8 cellular contexts compared by ENCODE assay signal in the genomic region with DNA sequence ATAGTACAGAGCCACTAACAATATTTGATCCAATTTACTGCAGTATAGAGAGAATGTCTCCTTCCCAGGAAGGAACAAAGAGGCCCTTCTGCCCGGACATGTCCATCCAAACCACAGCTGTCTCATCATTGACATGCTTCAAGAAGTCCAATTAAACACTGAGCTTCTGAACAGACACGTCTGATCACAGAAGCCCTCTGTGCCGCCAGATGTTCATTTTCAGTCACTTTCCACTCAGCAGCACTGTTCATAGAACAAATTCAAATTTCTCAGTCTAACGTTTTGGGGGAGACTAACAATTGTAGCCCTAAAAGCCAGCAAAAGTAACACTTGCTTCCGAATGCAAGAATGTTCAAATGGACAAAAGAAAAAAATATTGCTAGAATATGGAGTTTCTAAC. TPM values are rescaled to one million over a fixed set of nuclear protein-coding genes. Genes with fewer than 3 reads are reported as not detected.
A peak's percentile ranks its signal among the peaks of the same experiment; 100 is the strongest.
DNase-seq lines count a peak whose midpoint lies in the region; ATAC-seq and TF ChIP-seq lines count a peak whose summit lies in the region.

No MANE protein-coding gene starts in this region.

- H3K36me3 ChIP-seq in kidney epithelial cell (ENCODE audit: control insufficient read depth, insufficient read depth, low read length) (no peaks in the 10 kb centered on the region), thoracic aorta (peaks cover 7% of the 10 kb centered on the region)

- H3K4me1 Mint-ChIP-seq in activated T-helper 2 cell treated with anti-CD3 and anti-CD28 coated beads, Interferon-gamma antibody, Interleukin-2, Interleukin-4, amounts not matched to agents 10 μg/mL and 5 μg/mL and 100 μg/mL, durations not matched to agents 14 hours and 24 hours and 36 hours (ENCODE audit: low read depth): peaks cover 39% of the 10 kb centered on the region

- no peaks in the 10 kb centered on the region for H3K9me3 Mint-ChIP-seq in activated T-helper 2 cell treated with anti-CD3 and anti-CD28 coated beads, Interferon-gamma antibody, Interleukin-2, Interleukin-4, amounts not matched to agents 10 μg/mL and 5 μg/mL and 100 μg/mL, durations not matched to agents 14 hours and 24 hours and 36 hours

- DNase-seq in AG08395 (ENCODE audit: low spot score) (peak; percentile 12), HT1080 (ENCODE audit: low read depth) (peak; percentile 20), kidney epithelial cell (ENCODE audit: low read depth) (peak; percentile 35), thoracic aorta (ENCODE audit: low spot score) (no peak), NCI-H128 (lab: John Stamatoyannopoulos, UW; ENCODE audit: unreplicated experiment) (no peak)
- DNase-seq in activated T-helper 2 cell treated with anti-CD3 and anti-CD28 coated beads, Interferon-gamma antibody, Interleukin-2, Interleukin-4, amounts not matched to agents 10 μg/mL and 5 μg/mL and 100 μg/mL, durations not matched to agents 14 hours and 24 hours and 36 hours (ENCODE audit: low spot score): no peak

- no peak for ATAC-seq in thoracic aorta (ENCODE audit: insufficient number of reproducible peaks, low FRiP score, low read depth)
- no peak for ATAC-seq in GM18519 (IDR thresholded peaks at IDR 0.05; ENCODE audit: low FRiP score, unreplicated experiment)
- ATAC-seq in HG02571 (IDR thresholded peaks at IDR 0.05; ENCODE audit: unreplicated experiment): no peak

- H3K27me3 ChIP-seq in kidney epithelial cell (ENCODE audit: control insufficient read depth, insufficient read depth, low read length) (no peaks in the 10 kb centered on the region), thoracic aorta (replicated peaks; ENCODE audit: insufficient read depth) (no peaks in the 10 kb centered on the region)

- H3K4me3 Mint-ChIP-seq in activated T-helper 2 cell treated with anti-CD3 and anti-CD28 coated beads, Interferon-gamma antibody, Interleukin-2, Interleukin-4, amounts not matched to agents 10 μg/mL and 5 μg/mL and 100 μg/mL, durations not matched to agents 14 hours and 24 hours and 36 hours (ENCODE audit: low read depth): peak overlapping the region; percentile 56

- no peaks in the 10 kb centered on the region for H3K27me3 Mint-ChIP-seq in activated T-helper 2 cell treated with anti-CD3 and anti-CD28 coated beads, Interferon-gamma antibody, Interleukin-2, Interleukin-4, amounts not matched to agents 10 μg/mL and 5 μg/mL and 100 μg/mL, durations not matched to agents 14 hours and 24 hours and 36 hours (ENCODE audit: low read depth)

- H3K4me1 ChIP-seq in thoracic aorta (ENCODE audit: control insufficient read depth in 1 of 2, low read depth in 2 of 2): peaks cover 36 to 56% of the 10 kb centered on the region in 2 donors

- no peaks in the 10 kb centered on the region for H3K9me3 ChIP-seq in thoracic aorta

- H3K4me3 ChIP-seq in kidney epithelial cell (ENCODE audit: low read depth, low read length): no peak overlapping the region
- H3K4me3 ChIP-seq in thoracic aorta: peak overlapping the region; percentile 65

- H3K36me3 Mint-ChIP-seq in activated T-helper 2 cell treated with anti-CD3 and anti-CD28 coated beads, Interferon-gamma antibody, Interleukin-2, Interleukin-4, amounts not matched to agents 10 μg/mL and 5 μg/mL and 100 μg/mL, durations not matched to agents 14 hours and 24 hours and 36 hours (ENCODE audit: low read depth): peaks cover 43% of the 10 kb centered on the region

- H3K27ac ChIP-seq in thoracic aorta: peak overlapping the region; percentile 89 to 91

- intact Hi-C loops in activated T-helper 2 cell treated with anti-CD3 and anti-CD28 coated beads, Interferon-gamma antibody, Interleukin-2, Interleukin-4, amounts not matched to agents 10 μg/mL and 5 μg/mL and 100 μg/mL, durations not matched to agents 14 hours and 24 hours and 36 hours (cut with micrococcal nuclease): loop anchor here (5.0 kb wide), 2 partner anchors 131 to 819 kb away; no protein-coding TSS in a partner anchor

- TF ChIP-seq CTCF in kidney epithelial cell (IDR thresholded peaks at IDR 0.05; ENCODE audit: insufficient read depth, low read length, poor library complexity, severe bottlenecking) (no peak), thoracic aorta (IDR thresholded peaks at IDR 0.05) (no peak)

- peak overlapping the region; percentile 99 for H3K27ac Mint-ChIP-seq in activated T-helper 2 cell treated with anti-CD3 and anti-CD28 coated beads, Interferon-gamma antibody, Interleukin-2, Interleukin-4, amounts not matched to agents 10 μg/mL and 5 μg/mL and 100 μg/mL, durations not matched to agents 14 hours and 24 hours and 36 hours

RNA-seq across cellular contexts. Expression of gene ZC3H7A, which starts 15.3 kb away (rescaled TPM):
- total RNA-seq in HT1080 (2014; rRNA removed; shearing (Covaris generic)): 20.9 and 35.3 TPM in 2 replicates
- 45.2 and 50.0 TPM in 2 replicates for polyA plus RNA-seq in HT1080 (2015; cell fraction: cytosol; rRNA removed)
- 122 and 130 TPM in 2 replicates for polyA plus RNA-seq in HT1080 (2015; cell fraction: nucleus; rRNA removed)
- total RNA-seq in activated T-helper 2 cell treated with anti-CD3 and anti-CD28 coated beads, Interferon-gamma antibody, Interleukin-2, Interleukin-4, amounts not matched to agents 10 μg/mL and 5 μg/mL and 100 μg/mL, durations not matched to agents 14 hours and 24 hours and 36 hours: 63.4 and 71.1 TPM in 2 replicates
- 50.1 and 52.6 TPM in 2 replicates for total RNA-seq in kidney epithelial cell
- total RNA-seq in thoracic aorta: 10 to 100 TPM; 47.8 to 86.1 TPM

RNA-seq across cellular contexts. Expression of gene TXNDC11, which starts 39.1 kb away (rescaled TPM):
- 31.8 and 37.2 TPM in 2 replicates for total RNA-seq in HT1080 (2014; rRNA removed; shearing (Covaris generic))
- 32.5 and 33.5 TPM in 2 replicates for polyA plus RNA-seq in HT1080 (2015; cell fraction: cytosol; rRNA removed)
- 23.3 and 24.3 TPM in 2 replicates for polyA plus RNA-seq in HT1080 (2015; cell fraction: nucleus; rRNA removed)
- total RNA-seq in activated T-helper 2 cell treated with anti-CD3 and anti-CD28 coated beads, Interferon-gamma antibody, Interleukin-2, Interleukin-4, amounts not matched to agents 10 μg/mL and 5 μg/mL and 100 μg/mL, durations not matched to agents 14 hours and 24 hours and 36 hours: 48.0 and 53.0 TPM in 2 replicates
- total RNA-seq in kidney epithelial cell: 35.1 and 36.1 TPM in 2 replicates
- 10 to 100 TPM; 44.5 to 49.4 TPM for total RNA-seq in thoracic aorta

Comparison
In these comparisons a context has a peak if more than half of its experiments do, and no peak if none do; other contexts are left out.
1. DNase-seq: peak in AG08395 (single experiment), HT1080 (single experiment) and kidney epithelial cell (single experiment); none in activated T-helper 2 cell treated with anti-CD3 and anti-CD28 coated beads, Interferon-gamma antibody, Interleukin-2, Interleukin-4, amounts not matched to agents 10 μg/mL and 5 μg/mL and 100 μg/mL, durations not matched to agents 14 hours and 24 hours and 36 hours (single experiment), thoracic aorta (single experiment) and NCI-H128 (single experiment).